ENCODE assay signal across 8 cellular contexts in the genomic region with DNA sequence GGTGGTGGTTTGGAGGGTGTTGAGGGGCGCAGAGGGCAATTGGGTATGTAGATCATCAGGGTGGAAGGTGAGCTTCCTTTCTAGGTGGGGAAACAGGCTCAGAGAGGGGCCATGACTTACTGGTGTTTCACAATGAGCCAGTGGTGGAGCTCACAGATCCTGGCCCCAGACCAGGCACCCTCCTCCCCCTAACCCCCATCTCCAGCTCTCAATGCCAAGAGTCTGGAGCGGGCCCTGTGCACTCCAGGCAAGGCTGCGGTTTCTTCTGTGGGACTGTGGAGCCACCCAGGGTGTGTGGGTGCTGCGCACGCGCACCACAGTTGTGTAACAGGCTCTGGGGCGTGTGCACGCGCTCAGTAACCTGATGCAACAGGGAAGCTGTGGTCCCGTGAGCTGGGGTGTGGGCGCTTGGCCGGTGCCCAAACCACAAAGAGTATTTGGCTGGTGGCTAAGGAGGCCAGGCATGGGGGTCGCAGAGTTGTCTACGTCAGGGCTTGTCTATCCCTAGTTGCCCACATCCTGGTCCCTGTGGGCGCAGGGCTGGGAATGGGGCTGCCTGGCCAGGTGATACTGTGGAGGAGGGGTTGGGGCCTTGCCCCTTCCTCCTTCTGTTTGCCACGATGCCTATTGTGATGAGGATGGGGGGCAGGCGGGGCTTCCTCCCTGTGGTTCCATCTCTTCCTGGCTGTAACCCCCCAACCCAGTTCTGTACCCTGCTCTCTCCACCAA. TPM values are rescaled to one million over a fixed set of nuclear protein-coding genes. Genes with fewer than 3 reads are reported as not detected.
DNase-seq lines count a peak whose midpoint lies in the region; ATAC-seq and TF ChIP-seq lines count a peak whose summit lies in the region.

No MANE protein-coding gene starts in this region.

- intact Hi-C loops in heart right ventricle (cut with DNase I) = loop anchor here in 8 of 10 donors (1.0 to 5.0 kb wide), 8 partner anchors 32 to 354 kb away; no protein-coding TSS in a partner anchor

- peak; percentile 63 for DNase-seq in AG04450 (ENCODE audit: low read depth, low spot score)
- DNase-seq in HK-2 (ENCODE audit: unreplicated experiment) = peak; percentile 92
- peak; percentile 95 for DNase-seq in SIG-M5 treated with dmso at 0.1 percent for 504 hours (lab: John Stamatoyannopoulos, UW; ENCODE audit: unreplicated experiment)
- peak; percentile 41 for DNase-seq in activated gamma-delta T cell (lab: John Stamatoyannopoulos, UW)
- peak; percentile 42 to 72 for DNase-seq in heart right ventricle
- peak; percentile 80 to 82 for DNase-seq in stimulated activated CD4-positive, alpha-beta T cell treated with anti-CD3 and anti-CD28 coated beads, Interleukin-2, amount 100 ng/mL, for 24 hours
- no peak for DNase-seq in pons (ENCODE audit: low spot score)

- peak; percentile 70 to 89 (median 77) for ATAC-seq in heart right ventricle

- POLR2A ChIA-PET in AG04450 (lab: Yijun Ruan, JAX) = interaction anchor here (0.9 to 1.6 kb wide), 6 partner anchors 11 to 266 kb away, joined by 3 to 7 read pairs (median 4); a partner anchor contains a TSS

- peaks cover 0 to 26% (median 0%) of the 10 kb centered on the region in 9 donors for H3K4me1 ChIP-seq in heart right ventricle

- no peaks in the 10 kb centered on the region for H3K36me3 ChIP-seq in heart right ventricle

- H3K27me3 ChIP-seq in AG04450 (ENCODE audit: control insufficient read depth, insufficient read depth, low read length) = peaks cover 4% of the 10 kb centered on the region
- H3K27me3 ChIP-seq in heart right ventricle = no peaks in the 10 kb centered on the region

- CTCF ChIA-PET in AG04450 (lab: Charles Lee) = interaction anchor here (0.9 to 2.5 kb wide), 11 partner anchors 11 to 357 kb away, joined by 3 to 20 read pairs (median 6); no protein-coding TSS in a partner anchor

- TF ChIP-seq CTCF in AG04450 (IDR thresholded peaks at IDR 0.05; ENCODE audit: low read depth, low read length) (no peak), heart right ventricle (IDR thresholded peaks at IDR 0.05) (no peak)

- 78 to 79% methylated on average over 17 of the region's 17 CpGs for WGBS in heart right ventricle, 2 donors

- H3K27ac ChIP-seq in AG04450 (ENCODE audit: low read depth, low read length) = peak overlapping the region; percentile 11
- peak overlapping the region in 1 of 10 donors; percentile 26 for H3K27ac ChIP-seq in heart right ventricle

- H3K4me3 ChIP-seq in AG04450 (ENCODE audit: low read depth, low read length) (no peak overlapping the region), heart right ventricle (no peak overlapping the region)

- TF ChIP-seq POLR2A in GM19193 (IDR thresholded peaks at IDR 0.05; ENCODE audit: extremely low read depth, insufficient read depth, insufficient read length) = peak; percentile 54

- H3K9me3 ChIP-seq in AG04450 (ENCODE audit: control insufficient read depth, insufficient read depth, low read length) (peaks cover 4% of the 10 kb centered on the region; the same call in 1 of the 2 replicates), heart right ventricle (peaks cover 0 to 8% (median 0%) of the 10 kb centered on the region in 11 donors)

RNA-seq across cellular contexts. Expression of a gene that starts 37.5 kb away (rescaled TPM):
- polyA plus RNA-seq in AG04450 (2011; rRNA removed) = 41.0 and 59.7 TPM in 2 replicates
- 43.1 and 62.5 TPM in 2 replicates for polyA minus RNA-seq in AG04450 (2011; rRNA and poly(A)+ RNA removed)
- total RNA-seq in heart right ventricle = 10 to 100 TPM; 36.0 to 52.9 (median 40.6) TPM
- polyA plus RNA-seq in heart right ventricle = 100 to 1,000 TPM in 1 of 2 donors, 10 to 100 TPM in 1; 30.4 to 103 TPM

RNA-seq across cellular contexts. Expression of a gene that starts 44.9 kb away (rescaled TPM):
- polyA plus RNA-seq in AG04450 (2011; rRNA removed) (189 and 239 TPM in 2 replicates), heart right ventricle (100 to 1,000 TPM; 133 to 396 TPM)
- polyA minus RNA-seq in AG04450 (2011; rRNA and poly(A)+ RNA removed) = 261 and 387 TPM in 2 replicates
- 100 to 1,000 TPM; 163 to 456 (median 216) TPM for total RNA-seq in heart right ventricle
